In the genomic region with DNA sequence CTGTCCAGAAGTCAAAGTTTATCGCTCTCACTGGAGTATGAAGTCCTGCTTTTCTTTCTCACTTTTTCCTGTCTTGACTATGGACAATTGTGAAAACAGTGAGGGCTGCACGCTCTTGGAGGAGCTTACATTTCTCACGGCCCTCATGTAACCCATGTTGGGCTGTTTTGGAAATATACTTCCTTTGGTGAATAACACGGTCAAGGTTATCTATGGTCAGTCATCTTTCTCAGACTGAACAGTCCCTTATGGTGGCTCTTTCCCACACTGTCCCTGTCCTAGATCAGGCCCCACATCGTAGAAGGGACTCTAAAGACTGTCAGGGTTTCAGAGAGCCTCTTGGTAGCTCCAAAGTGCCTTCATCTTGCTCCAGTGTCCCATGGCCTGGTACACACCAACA, we compare ENCODE assay signal across 17 cellular contexts. TPM values are rescaled to one million over a fixed set of nuclear protein-coding genes. Genes with fewer than 3 reads are reported as not detected.
DNase-seq lines count a peak whose midpoint lies in the region; ATAC-seq and TF ChIP-seq lines count a peak whose summit lies in the region.
"Had no signal": no experiment of that assay in that cellular context is flagged by ENCODE, and none has a peak within 500 bp of the region (broad histone marks: within the 10 kb centered on the region; RNA-seq: fewer than 3 reads in every experiment).

No MANE protein-coding gene starts in this region.

- intact Hi-C loops in esophagus muscularis mucosa (cut with DNase I) (no loop called here), left ventricle myocardium superior (cut with micrococcal nuclease) (no loop called here)

- H3K36me3 ChIP-seq in esophagus muscularis mucosa (no peaks in the 10 kb centered on the region), mesenchymal stem cell (ENCODE audit: control insufficient read depth in 1 of 2, insufficient read depth in 2 of 2, low read depth in 1 of 2, low read length in 2 of 2) (peaks cover 5 to 14% of the 10 kb centered on the region in 2 experiments)

- H2BK120ac ChIP-seq in mesenchymal stem cell (ENCODE audit: low read depth, low read length) (no peak overlapping the region), H9 (ENCODE audit: low read depth, low read length, poor library complexity, severe bottlenecking) (no peak overlapping the region)

- TF ChIP-seq POLR2A in esophagus muscularis mucosa (IDR thresholded peaks at IDR 0.05; ENCODE audit: low read depth), result no peak

- no peaks in the 10 kb centered on the region for H3K27me3 Mint-ChIP-seq in activated CD8-positive, alpha-beta memory T cell treated with anti-CD3 and anti-CD28 coated beads, Interleukin-2, amount 10 ng/mL, durations not matched to agents 7 days and 5 days
- peaks cover 100% of the 10 kb centered on the region for H3K27me3 Mint-ChIP-seq in H9 (ENCODE audit: low read depth)
- H3K27me3 Mint-ChIP-seq: CD4-positive, alpha-beta T cell had no signal

- H3K27me3 ChIP-seq in esophagus muscularis mucosa (no peaks in the 10 kb centered on the region), mesenchymal stem cell (ENCODE audit: control insufficient read depth in 1 of 2, insufficient read depth in 1 of 2, low read length in 2 of 2) (no peaks in the 10 kb centered on the region), H9 (ENCODE audit: insufficient read depth, low read length) (peaks cover 77% of the 10 kb centered on the region)

- H3K18ac ChIP-seq in mesenchymal stem cell (ENCODE audit: low read depth in 1 of 2, low read length in 2 of 2), result no peak overlapping the region
- no peak overlapping the region for H3K18ac ChIP-seq in H9 (ENCODE audit: insufficient read length, low read depth, low read length)

- no peak overlapping the region for H3K4me3 ChIP-seq in esophagus muscularis mucosa
- no peak overlapping the region for H3K4me3 ChIP-seq in mesenchymal stem cell (ENCODE audit: insufficient read depth in 1 of 2, low read depth in 1 of 2, low read length in 2 of 2)
- H3K4me3 ChIP-seq: A549 had no signal

- CTCF ChIA-PET in activated CD8-positive, alpha-beta memory T cell treated with anti-CD3 and anti-CD28 coated beads, Interleukin-2, amount 10 ng/mL, durations not matched to agents 7 days and 5 days (lab: Charles Lee), result interaction anchor here (0.9 to 1.5 kb wide), 2 partner anchors 10 to 354 kb away, joined by 3 to 4 read pairs; no protein-coding TSS in a partner anchor

- H2AFZ ChIP-seq in mesenchymal stem cell (ENCODE audit: low read depth, low read length) (no peak overlapping the region), H9 (ENCODE audit: low read length) (no peak overlapping the region)

- peaks cover 0 to 26% (median 15%) of the 10 kb centered on the region in 4 donors for H3K4me1 ChIP-seq in esophagus muscularis mucosa
- H3K4me1 ChIP-seq in mesenchymal stem cell (ENCODE audit: control insufficient read depth, insufficient read depth, low read depth, low read length), result peaks cover 8% of the 10 kb centered on the region
- no peaks in the 10 kb centered on the region for H3K4me1 ChIP-seq in H9 (ENCODE audit: insufficient read depth, low read length)
- H3K4me1 ChIP-seq: Caco-2 had no signal

- peaks cover 4% of the 10 kb centered on the region for H3K4me1 Mint-ChIP-seq in activated CD8-positive, alpha-beta memory T cell treated with anti-CD3 and anti-CD28 coated beads, Interleukin-2, amount 10 ng/mL, durations not matched to agents 7 days and 5 days
- H3K4me1 Mint-ChIP-seq in H9, result no peaks in the 10 kb centered on the region

- H2AK5ac ChIP-seq in mesenchymal stem cell (ENCODE audit: low read length, severe bottlenecking), result peak overlapping the region; percentile 19
- H2AK5ac ChIP-seq in H9 (ENCODE audit: insufficient read length, low read length), result no peak overlapping the region

- H3K36me3 Mint-ChIP-seq in activated CD8-positive, alpha-beta memory T cell treated with anti-CD3 and anti-CD28 coated beads, Interleukin-2, amount 10 ng/mL, durations not matched to agents 7 days and 5 days, result no peaks in the 10 kb centered on the region
- no peaks in the 10 kb centered on the region for H3K36me3 Mint-ChIP-seq in H9 (ENCODE audit: insufficient read depth in 1 of 3, low read depth in 3 of 3)

- H3K4ac ChIP-seq in mesenchymal stem cell (ENCODE audit: low read depth in 1 of 2, low read length in 2 of 2) (no peak overlapping the region), H9 (ENCODE audit: low read depth, low read length) (no peak overlapping the region)

- H3K27ac ChIP-seq in esophagus muscularis mucosa (replicated peaks in 1 of 4), result no peak overlapping the region
- no peak overlapping the region for H3K27ac ChIP-seq in mesenchymal stem cell (ENCODE audit: low read length, poor library complexity, severe bottlenecking)
- H3K27ac ChIP-seq in H9 (ENCODE audit: insufficient read length, low read depth, low read length), result no peak overlapping the region
- H3K27ac ChIP-seq: 22Rv1, A549, C4-2B had no signal

- H4K20me1 ChIP-seq in H9 (ENCODE audit: control insufficient read depth, insufficient read depth, insufficient read length), result no peaks in the 10 kb centered on the region

- H2BK12ac ChIP-seq in mesenchymal stem cell (ENCODE audit: low read length in 2 of 2) (no peak overlapping the region), H9 (ENCODE audit: insufficient read length, low read depth, low read length) (no peak overlapping the region)

- no peaks in the 10 kb centered on the region for H3K9me3 Mint-ChIP-seq in activated CD8-positive, alpha-beta memory T cell treated with anti-CD3 and anti-CD28 coated beads, Interleukin-2, amount 10 ng/mL, durations not matched to agents 7 days and 5 days (ENCODE audit: low read depth)
- no peaks in the 10 kb centered on the region for H3K9me3 Mint-ChIP-seq in H9
- H3K9me3 Mint-ChIP-seq: CD4-positive, alpha-beta T cell had no signal

- H3K56ac ChIP-seq in H9 (ENCODE audit: insufficient read length, low read depth, low read length), result no peak overlapping the region

- H4K5ac ChIP-seq in H9 (ENCODE audit: insufficient read length, low read depth, low read length), result no peak overlapping the region

- H3T11ph ChIP-seq in H9 (ENCODE audit: low read length), result no peak overlapping the region

- TF ChIP-seq CTCF in esophagus muscularis mucosa (IDR thresholded peaks at IDR 0.05), result no peak
- TF ChIP-seq CTCF in H9 (conservative IDR thresholded peaks at IDR 0.05), result no peak

- H3K79me1 ChIP-seq in mesenchymal stem cell (replicated peaks; ENCODE audit: low read length, poor library complexity, severe bottlenecking) (peaks cover 31% of the 10 kb centered on the region), H9 (ENCODE audit: insufficient read depth, low read depth, low read length, poor library complexity, severe bottlenecking) (no peaks in the 10 kb centered on the region)

- H3K4me2 ChIP-seq in mesenchymal stem cell (ENCODE audit: low read length, poor library complexity, severe bottlenecking), result no peak overlapping the region
- H3K4me2 ChIP-seq in H9 (ENCODE audit: insufficient read depth, insufficient read length, low read length), result no peak overlapping the region
- H3K4me2 ChIP-seq: A549 had no signal

- peak; percentile 28 for DNase-seq in activated CD8-positive, alpha-beta memory T cell treated with anti-CD3 and anti-CD28 coated beads for 24 hours
- DNase-seq in activated CD8-positive, alpha-beta memory T cell treated with anti-CD3 and anti-CD28 coated beads, Interleukin-2, amount 10 ng/mL, durations not matched to agents 7 days and 5 days, result no peak
- DNase-seq in esophagus muscularis mucosa (ENCODE audit: extremely low spot score) (peak; percentile 26), left ventricle myocardium superior (no peak), mesenchymal stem cell (no peak), NOMO-1 treated with DMSO at 0.1 percent for 48 hours (lab: John Stamatoyannopoulos, UW; ENCODE audit: unreplicated experiment) (no peak), H9 (no peak), NOMO-1 (lab: John Stamatoyannopoulos, UW; ENCODE audit: unreplicated experiment in 2 of 2) (no peak)
- DNase-seq: AML-193; Caco-2; CD4-positive, alpha-beta T cell; GDM1; GOT3; H7 had no signal

- no peaks in the 10 kb centered on the region for H3K23me2 ChIP-seq in H9 (ENCODE audit: insufficient read length, low read depth, low read length, poor library complexity, severe bottlenecking)

- 55% methylated on average over 5 of the region's 5 CpGs for WGBS in esophagus muscularis mucosa
- WGBS in mesenchymal stem cell, result 64% methylated on average over 5 of the region's 5 CpGs
- WGBS in H9 (ENCODE audit: extremely low coverage, insufficient read length, low lambda C conversion rate), result no CpG with 5 or more reads among the region's 5 CpGs

- H3K14ac ChIP-seq in mesenchymal stem cell (ENCODE audit: low read length in 2 of 2), result no peak overlapping the region
- H3K14ac ChIP-seq in H9 (ENCODE audit: insufficient read depth, low read length), result no peak overlapping the region

- H3K4me3 Mint-ChIP-seq in activated CD8-positive, alpha-beta memory T cell treated with anti-CD3 and anti-CD28 coated beads, Interleukin-2, amount 10 ng/mL, durations not matched to agents 7 days and 5 days, result no peak overlapping the region
- no peak overlapping the region for H3K4me3 Mint-ChIP-seq in H9
- H3K4me3 Mint-ChIP-seq: CD4-positive, alpha-beta T cell had no signal

- H4K91ac ChIP-seq in mesenchymal stem cell (ENCODE audit: low read length), result no peak overlapping the region
- no peak overlapping the region for H4K91ac ChIP-seq in H9 (ENCODE audit: insufficient read length, low read depth, low read length)

- H4K8ac ChIP-seq in mesenchymal stem cell (ENCODE audit: low read length) (no peak overlapping the region), H9 (replicated peaks; ENCODE audit: insufficient read length, low read depth, low read length) (no peak overlapping the region)

- H3K9me3 ChIP-seq in esophagus muscularis mucosa (no peaks in the 10 kb centered on the region), mesenchymal stem cell (ENCODE audit: control insufficient read depth, low read length) (no peaks in the 10 kb centered on the region), H9 (ENCODE audit: control insufficient read depth, low read depth, low read length) (no peaks in the 10 kb centered on the region)
- H3K9me3 ChIP-seq: A549, Caco-2 had no signal

- H3K9ac ChIP-seq in mesenchymal stem cell (ENCODE audit: low read length) (no peak overlapping the region), H9 (ENCODE audit: extremely low read depth, insufficient read length, low read length) (no peak overlapping the region)

- no peaks in the 10 kb centered on the region for H3K79me2 ChIP-seq in H9 (ENCODE audit: insufficient read depth, low read length)

- no peak for TF ChIP-seq EP300 in esophagus muscularis mucosa (IDR thresholded peaks at IDR 0.05)

- no peak overlapping the region for H2BK20ac ChIP-seq in H9 (ENCODE audit: low read depth, low read length, poor library complexity, severe bottlenecking)

- H3K23ac ChIP-seq in mesenchymal stem cell (ENCODE audit: low read length in 2 of 2), result no peak overlapping the region
- H3K23ac ChIP-seq in H9 (ENCODE audit: insufficient read length, low read depth, low read length), result no peak overlapping the region

- H2BK15ac ChIP-seq in mesenchymal stem cell (ENCODE audit: low read depth, poor library complexity, severe bottlenecking) (no peak overlapping the region), H9 (ENCODE audit: low read depth, low read length) (no peak overlapping the region)

- no peak overlapping the region for H3K27ac Mint-ChIP-seq in activated CD8-positive, alpha-beta memory T cell treated with anti-CD3 and anti-CD28 coated beads, Interleukin-2, amount 10 ng/mL, durations not matched to agents 7 days and 5 days
- no peak overlapping the region; a peak in 1 of 7 replicates for H3K27ac Mint-ChIP-seq in H9
- H3K27ac Mint-ChIP-seq: CD4-positive, alpha-beta T cell had no signal

- ATAC-seq in activated CD8-positive, alpha-beta memory T cell treated with anti-CD3 and anti-CD28 coated beads, Interleukin-2, amount 10 ng/mL, durations not matched to agents 7 days and 5 days, result no peak
- peak; percentile 61 for ATAC-seq in left ventricle myocardium superior
- ATAC-seq: A549 had no signal

- no peak overlapping the region for H2BK5ac ChIP-seq in mesenchymal stem cell (ENCODE audit: low read depth, low read length, poor library complexity, severe bottlenecking)
- H2BK5ac ChIP-seq in H9 (ENCODE audit: insufficient read length, low read length), result no peak overlapping the region

RNA-seq across cellular contexts. Expression of gene CCDC92, which starts 7.2 kb away (rescaled TPM):
- 10 to 100 TPM; 16.4 to 19.8 TPM for total RNA-seq in activated CD8-positive, alpha-beta memory T cell treated with anti-CD3 and anti-CD28 coated beads, Interleukin-2, amount 10 ng/mL, durations not matched to agents 7 days and 5 days
- total RNA-seq in esophagus muscularis mucosa, result 10 to 100 TPM; 42.2 to 66.3 (median 54.1) TPM
- 54.0 TPM for total RNA-seq in left ventricle myocardium superior
- polyA plus RNA-seq in mesenchymal stem cell (2013, experiment 1 of 2), result 91.2 TPM
- 90.8 TPM for polyA plus RNA-seq in mesenchymal stem cell (2013, experiment 2 of 2)
- total RNA-seq in H9 (2021), result 1.0 and 1.3 TPM in 2 replicates

RNA-seq across cellular contexts. Expression of gene ZNF664, which starts 7.6 kb away (rescaled TPM):
- 10 to 100 TPM; 45.8 to 52.5 TPM for total RNA-seq in activated CD8-positive, alpha-beta memory T cell treated with anti-CD3 and anti-CD28 coated beads, Interleukin-2, amount 10 ng/mL, durations not matched to agents 7 days and 5 days
- total RNA-seq in esophagus muscularis mucosa (10 to 100 TPM; 58.5 to 76.4 (median 70.3) TPM), left ventricle myocardium superior (85.2 TPM), H9 (2021) (29.5 and 31.7 TPM in 2 replicates)
- 54.7 TPM for polyA plus RNA-seq in mesenchymal stem cell (2013, experiment 1 of 2)
- polyA plus RNA-seq in mesenchymal stem cell (2013, experiment 2 of 2), result 55.2 TPM

Comparison
In these comparisons a context has a peak if more than half of its experiments do, and no peak if none do; other contexts are left out.
1. DNase-seq: peak in activated CD8-positive, alpha-beta memory T cell treated with anti-CD3 and anti-CD28 coated beads for 24 hours (single experiment) and esophagus muscularis mucosa (single experiment); none in activated CD8-positive, alpha-beta memory T cell treated with anti-CD3 and anti-CD28 coated beads, Interleukin-2, amount 10 ng/mL, durations not matched to agents 7 days and 5 days (single experiment), left ventricle myocardium superior (single experiment), mesenchymal stem cell (single experiment), NOMO-1 treated with DMSO at 0.1 percent for 48 hours (single experiment), H9 (single experiment) and NOMO-1 (0 of 2).